Comparison of ENCODE assay signal across 28 cellular contexts in the genomic region with DNA sequence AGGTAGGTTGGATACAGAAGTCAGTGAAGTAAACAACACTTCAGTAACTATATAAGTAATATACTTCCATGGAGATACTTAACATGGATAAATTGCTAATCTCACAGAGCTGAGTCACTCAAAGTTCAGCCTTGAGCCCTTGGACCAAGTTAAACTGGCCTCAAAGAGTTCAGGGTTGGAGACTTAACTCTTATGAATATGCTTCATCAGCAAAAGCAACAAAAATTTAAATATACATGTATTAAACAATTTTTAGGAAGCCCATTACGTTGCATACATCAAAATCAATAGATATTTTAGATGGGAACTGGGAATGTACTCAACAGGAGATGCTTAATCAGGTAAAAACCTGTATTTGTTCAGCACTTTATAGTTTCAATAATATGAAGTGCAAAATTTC.
"Had no signal": no experiment of that assay in that cellular context is flagged by ENCODE, and none has a peak within 500 bp of the region (broad histone marks: within the 10 kb centered on the region; RNA-seq: fewer than 3 reads in every experiment).

No MANE protein-coding gene starts in this region.

- ATAC-seq: natural killer cell; psoas muscle; right cardiac atrium; sciatic nerve; stimulated activated memory B cell treated with anti-CD40 and anti-IgM and Interleukin-4, amounts not matched to agents 10 μg/mL and 1 μg/mL and 100 μg/mL, for 72 hours; stimulated activated naive CD8-positive, alpha-beta T cell treated with anti-CD3 and anti-CD28 coated beads, Interleukin-15, amount 100 ng/mL, for 72 hours; stimulated activated naive CD8-positive, alpha-beta T cell treated with anti-CD3 and anti-CD28 coated beads, Interleukin-15, Interleukin-2, amounts not matched to agents 100 U/mL and 50 U/mL, for 24 hours; upper lobe of right lung had no signal

- H3K36me3 ChIP-seq: ovary, spleen, suprapubic skin, tibial artery, transverse colon, upper lobe of right lung, uterus had no signal

- H3K4me1 ChIP-seq: neural progenitor cell, parathyroid adenoma, psoas muscle, spleen, suprapubic skin, testis, tibial artery, transverse colon, upper lobe of right lung, uterus had no signal

- H3K9me3 ChIP-seq: ovary, psoas muscle, spleen, suprapubic skin, testis, tibial artery, transverse colon, upper lobe of right lung, uterus had no signal

- H3K4me3 ChIP-seq: neural progenitor cell, ovary, psoas muscle, skin epidermis, smooth muscle cell, spleen, suprapubic skin, testis, tibial artery, transverse colon, upper lobe of right lung, uterus had no signal

- H3K4me2 ChIP-seq: neural progenitor cell, smooth muscle cell had no signal

- H2AFZ ChIP-seq: neural progenitor cell, parathyroid adenoma had no signal

- H3K27me3 ChIP-seq: neural progenitor cell, ovary, spleen, suprapubic skin, testis, tibial artery, upper lobe of right lung, uterus had no signal

- DNase-seq: natural killer cell; occipital lobe; ovary; posterior cingulate gyrus; psoas muscle; right cardiac atrium; spleen; stimulated activated CD4-positive, alpha-beta T cell treated with anti-CD3 and anti-CD28 coated beads, Interleukin-12 subunit alpha, Interleukin-12 subunit beta, amount 100 ng/mL, for 4 hours; stimulated activated CD4-positive, alpha-beta T cell treated with anti-CD3 and anti-CD28 coated beads, Interleukin-1b, Interleukin-23, amount 100 ng/mL, for 48 hours; stimulated activated CD4-positive, alpha-beta T cell treated with anti-CD3 and anti-CD28 coated beads, Interleukin-4, amount 100 ng/mL, for 1 hour; stimulated activated CD4-positive, alpha-beta T cell treated with anti-CD3 and anti-CD28 coated beads, Interleukin-4, amount 100 ng/mL, for 4 hours; stimulated activated CD8-positive, alpha-beta memory T cell treated with anti-CD3 and anti-CD28 coated beads, Interleukin-4, amount 100 ng/mL, for 48 hours; stimulated activated naive CD4-positive, alpha-beta T cell; stimulated activated naive CD8-positive, alpha-beta T cell treated with anti-CD3 and anti-CD28 coated beads, Interleukin-15, amount 100 ng/mL, for 72 hours; stimulated activated naive CD8-positive, alpha-beta T cell treated with anti-CD3 and anti-CD28 coated beads, Interleukin-15, Interleukin-2, amounts not matched to agents 100 U/mL and 50 U/mL, for 24 hours; substantia nigra; testis; tibial artery; transverse colon; upper lobe of right lung; uterus had no signal

- H3K27ac ChIP-seq: neural progenitor cell, ovary, parathyroid adenoma, psoas muscle, skin epidermis, spleen, suprapubic skin, testis, tibial artery, transverse colon, upper lobe of right lung, uterus had no signal

- H3K79me2 ChIP-seq: parathyroid adenoma had no signal

- H3K9ac ChIP-seq: neural progenitor cell, parathyroid adenoma had no signal
